16 cellular contexts compared by ENCODE assay signal in the genomic region with DNA sequence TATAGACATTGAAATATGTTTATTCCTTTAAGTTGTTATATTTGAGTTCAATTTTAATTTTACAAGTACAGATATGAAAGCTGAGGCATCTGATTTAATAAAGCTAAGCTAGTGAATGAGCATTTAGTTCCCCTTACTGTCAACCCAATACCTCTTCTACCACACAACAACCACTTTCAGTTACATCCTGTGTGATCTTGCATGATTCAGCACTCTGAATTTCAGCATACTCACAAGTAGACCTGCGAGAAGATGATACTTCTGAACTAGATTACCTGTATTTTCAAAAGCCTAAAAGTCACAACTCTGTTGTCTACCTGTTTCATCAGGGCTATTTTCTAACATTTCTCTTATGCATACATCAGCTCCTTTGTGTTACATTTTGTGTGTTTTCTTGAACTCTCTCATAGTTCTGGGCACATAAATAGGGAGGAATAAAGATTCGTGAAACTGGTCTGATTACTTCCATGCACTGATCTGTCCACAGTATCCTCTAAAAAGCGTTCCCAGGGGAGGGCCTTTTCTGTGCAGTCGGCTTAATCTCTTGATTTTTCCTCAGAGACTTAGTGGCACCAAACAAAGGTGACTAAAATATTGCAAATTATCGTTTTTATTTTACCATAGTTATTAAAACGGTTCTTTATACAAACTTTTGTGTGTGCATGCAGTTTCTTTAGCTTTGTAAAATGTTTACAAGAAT.
A peak's percentile ranks its signal among the peaks of the same experiment; 100 is the strongest.
DNase-seq lines count a peak whose midpoint lies in the region; ATAC-seq and TF ChIP-seq lines count a peak whose summit lies in the region.
"Had no signal": no experiment of that assay in that cellular context is flagged by ENCODE, and none has a peak within 500 bp of the region (broad histone marks: within the 10 kb centered on the region; RNA-seq: fewer than 3 reads in every experiment).

No MANE protein-coding gene starts in this region.

- H3K27ac Mint-ChIP-seq in activated T-helper 17 cell treated with anti-CD3 and anti-CD28 coated beads, Interleukin-2, amount 50 U/mL, for 72 hours, result no peak overlapping the region
- H3K27ac Mint-ChIP-seq: stimulated activated naive CD8-positive, alpha-beta T cell treated with anti-CD3 and anti-CD28 coated beads, Interleukin-15, Interleukin-2, amounts not matched to agents 100 ng/mL and 50 ng/mL, for 24 hours had no signal

- H3K27me3 Mint-ChIP-seq in activated T-helper 17 cell treated with anti-CD3 and anti-CD28 coated beads, Interleukin-2, amount 50 U/mL, for 72 hours, result no peaks in the 10 kb centered on the region
- H3K27me3 Mint-ChIP-seq: stimulated activated naive CD8-positive, alpha-beta T cell treated with anti-CD3 and anti-CD28 coated beads, Interleukin-15, Interleukin-2, amounts not matched to agents 100 ng/mL and 50 ng/mL, for 24 hours had no signal

- no peak for TF ChIP-seq CTCF in Panc1 (IDR thresholded peaks at IDR 0.05)

- CTCF ChIA-PET in Panc1 (lab: Charles Lee), result no interaction called here

- H3K27me3 ChIP-seq in Panc1 (ENCODE audit: control insufficient read depth, insufficient read depth, low read length), result no peaks in the 10 kb centered on the region

- no peak for ATAC-seq in Panc1
- no peak for ATAC-seq in activated T-helper 17 cell treated with anti-CD3 and anti-CD28 coated beads, Interleukin-2, amount 50 U/mL, for 72 hours (replicated peaks)
- ATAC-seq in GM21390 (IDR thresholded peaks at IDR 0.05; ENCODE audit: unreplicated experiment), result no peak
- ATAC-seq: activated CD4-positive, CD25-positive, alpha-beta regulatory T cell treated with anti-CD3 and anti-CD28 coated beads, Interleukin-2, amount 50 U/mL, for 24 hours had no signal

- H3K9me3 Mint-ChIP-seq in activated T-helper 17 cell treated with anti-CD3 and anti-CD28 coated beads, Interleukin-2, amount 50 U/mL, for 72 hours, result peaks cover 4% of the 10 kb centered on the region

- no peak overlapping the region for H3K4me3 ChIP-seq in Panc1 (ENCODE audit: low read depth in 2 of 2, low read length in 2 of 2)
- H3K4me3 ChIP-seq: left ventricle myocardium inferior had no signal

- in situ Hi-C loops in Panc1 (cut with HindIII; ENCODE audit: low pct_unique_long_range_greater_than_20kb, low sequenced_read_pairs), result no loop called here

- intact Hi-C loops in Panc1 (cut with micrococcal nuclease; ENCODE audit: unreplicated experiment), result no loop called here

- no peak for TF ChIP-seq POLR2A in erythroblast (IDR thresholded peaks at IDR 0.05; ENCODE audit: low read length)

- no peaks in the 10 kb centered on the region for H3K9me3 ChIP-seq in Panc1 (ENCODE audit: control insufficient read depth, insufficient read depth, low read depth, low read length)

- POLR2A ChIA-PET in Panc1 (lab: Charles Lee), result no interaction called here

- H3K27ac ChIP-seq in Panc1 (ENCODE audit: low read length), result peak overlapping the region; percentile 34; the same call in 1 of the 2 replicates
- H3K27ac ChIP-seq: C4-2B, left ventricle myocardium inferior had no signal

- no peak overlapping the region for H3K4me3 Mint-ChIP-seq in activated T-helper 17 cell treated with anti-CD3 and anti-CD28 coated beads, Interleukin-2, amount 50 U/mL, for 72 hours
- H3K4me3 Mint-ChIP-seq: stimulated activated naive CD8-positive, alpha-beta T cell treated with anti-CD3 and anti-CD28 coated beads, Interleukin-15, Interleukin-2, amounts not matched to agents 100 ng/mL and 50 ng/mL, for 24 hours had no signal

- H3K36me3 Mint-ChIP-seq in activated T-helper 17 cell treated with anti-CD3 and anti-CD28 coated beads, Interleukin-2, amount 50 U/mL, for 72 hours (ENCODE audit: low read depth), result no peaks in the 10 kb centered on the region

- H3K36me3 ChIP-seq in Panc1 (ENCODE audit: control insufficient read depth, insufficient read depth, low read length), result no peaks in the 10 kb centered on the region
- H3K36me3 ChIP-seq: left ventricle myocardium inferior had no signal

- DNase-seq in DMS53 (lab: John Stamatoyannopoulos, UW) (peak; percentile 84), HT-29 (ENCODE audit: low spot score) (peak; percentile 22), Panc1 (ENCODE audit: low read depth, low spot score) (no peak), erythroblast (lab: John Stamatoyannopoulos, UW) (peak; percentile 5 to 11), 8988T (no peak)
- DNase-seq in effector CD4-positive, alpha-beta T cell, result no peak
- DNase-seq: activated CD8-positive, alpha-beta memory T cell treated with anti-CD3 and anti-CD28 coated beads, Interleukin-2, amount 50 U/mL, for 4 hours; activated naive CD4-positive, alpha-beta T cell; effector memory CD4-positive, alpha-beta T cell; left ventricle myocardium inferior; NCI-H1092 had no signal

- BruUV-seq in Panc1 (replicated peaks; lab: Mats Ljungman, UMichigan), result no TSS peak

- no peaks in the 10 kb centered on the region for H3K4me1 ChIP-seq in Panc1 (ENCODE audit: control insufficient read depth, insufficient read depth, low read length)
- H3K4me1 ChIP-seq: left ventricle myocardium inferior had no signal

- no peaks in the 10 kb centered on the region for H3K4me1 Mint-ChIP-seq in activated T-helper 17 cell treated with anti-CD3 and anti-CD28 coated beads, Interleukin-2, amount 50 U/mL, for 72 hours

Comparison
In these comparisons a context has a peak if more than half of its experiments do, and no peak if none do; other contexts are left out.
1. DNase-seq: peak in DMS53 (single experiment), HT-29 (single experiment) and erythroblast (2 of 2); none in Panc1 (single experiment), effector CD4-positive, alpha-beta T cell (single experiment) and 8988T (single experiment).